ENCODE assay signal across 8 cellular contexts in the genomic region with DNA sequence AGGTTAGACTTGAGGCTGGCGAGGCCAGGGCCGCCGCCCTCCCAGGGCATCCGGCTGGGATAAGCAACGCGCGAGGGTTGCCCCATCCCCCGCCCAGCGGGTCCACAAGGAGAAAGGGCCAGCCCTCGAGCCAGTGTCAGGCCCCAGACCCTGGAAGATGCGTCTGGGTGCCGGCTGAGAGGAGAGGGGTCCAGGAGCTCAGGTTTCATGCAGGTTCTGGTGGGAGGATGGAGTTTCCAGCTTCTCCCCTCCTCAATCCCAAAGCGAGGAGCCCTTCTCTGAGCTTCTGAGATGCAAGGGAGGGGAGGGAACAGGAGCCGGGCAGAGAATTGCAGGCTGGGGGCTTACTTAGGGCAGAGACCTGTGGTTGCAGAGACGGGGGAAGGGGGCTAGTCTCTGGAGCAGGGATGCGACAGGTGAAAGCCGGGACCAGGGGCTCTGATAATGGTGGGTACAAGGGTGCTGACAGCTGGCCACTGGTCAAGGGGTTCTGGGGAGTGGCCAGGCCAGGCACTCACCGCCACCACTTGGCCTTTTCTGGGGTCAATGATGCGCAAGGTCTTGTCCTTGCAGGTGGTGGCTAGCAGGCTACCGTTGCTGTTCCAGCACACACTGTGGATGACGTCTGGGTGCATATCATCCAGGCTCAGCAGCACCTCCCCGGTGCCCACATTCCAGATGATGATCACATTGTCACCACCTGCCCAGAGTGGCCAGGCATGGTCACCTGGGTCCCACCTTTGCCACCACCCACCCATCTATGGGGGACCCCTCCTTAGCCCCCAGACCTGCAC. TPM values are rescaled to one million over a fixed set of nuclear protein-coding genes. Genes with fewer than 3 reads are reported as not detected.
A peak's percentile ranks its signal among the peaks of the same experiment; 100 is the strongest.
DNase-seq lines count a peak whose midpoint lies in the region; ATAC-seq and TF ChIP-seq lines count a peak whose summit lies in the region.

No MANE protein-coding gene starts in this region.

- H3K27ac Mint-ChIP-seq in glutamatergic neuron (ENCODE audit: unreplicated experiment) = no peak overlapping the region

- intact Hi-C loops in Panc1 (cut with micrococcal nuclease; ENCODE audit: unreplicated experiment) = no loop called here
- intact Hi-C loops in sciatic nerve (cut with DNase I) = no loop called here

- peaks cover 22% of the 10 kb centered on the region for H3K27me3 Mint-ChIP-seq in glutamatergic neuron (ENCODE audit: unreplicated experiment)

- POLR2A ChIA-PET in Panc1 (lab: Charles Lee) = no interaction called here
- POLR2A ChIA-PET in SK-N-SH (lab: Yijun Ruan, JAX) = interaction anchor here (0.8 to 1.3 kb wide), 2 partner anchors 27 to 313 kb away, joined by 3 read pairs; no protein-coding TSS in a partner anchor

- CTCF ChIA-PET in Panc1 (lab: Charles Lee) (interaction anchor here (0.6 to 2.2 kb wide), 11 partner anchors 8 to 228 kb away, joined by 3 to 15 read pairs (median 4); partner anchors contain the start of gene ANKRD13B), SK-N-SH (lab: Yijun Ruan, JAX) (interaction anchor here (0.9 to 2.5 kb wide), 17 partner anchors 10 to 475 kb away, joined by 3 to 12 read pairs (median 5); partner anchors contain the start of gene SSH2)

- H3K9me3 ChIP-seq in Panc1 (ENCODE audit: control insufficient read depth, insufficient read depth, low read depth, low read length) (no peaks in the 10 kb centered on the region), SK-N-SH (no peaks in the 10 kb centered on the region)

- peaks cover 5% of the 10 kb centered on the region for H3K9me3 Mint-ChIP-seq in glutamatergic neuron (ENCODE audit: unreplicated experiment)

- H3K4me3 Mint-ChIP-seq in glutamatergic neuron (ENCODE audit: unreplicated experiment) = no peak overlapping the region

- H3K27me3 ChIP-seq in Panc1 (ENCODE audit: control insufficient read depth, insufficient read depth, low read length) = no peaks in the 10 kb centered on the region
- H3K27me3 ChIP-seq in SK-N-SH (ENCODE audit: insufficient read depth) = no peaks in the 10 kb centered on the region

- no peaks in the 10 kb centered on the region for H3K79me2 ChIP-seq in SK-N-SH (ENCODE audit: insufficient read depth)

- H3K36me3 ChIP-seq in Panc1 (ENCODE audit: control insufficient read depth, insufficient read depth, low read length) (no peaks in the 10 kb centered on the region), SK-N-SH (replicated peaks in 1 of 2; ENCODE audit: control insufficient read depth in 1 of 2, insufficient read depth in 2 of 2, low read length in 1 of 2) (peaks cover 0 to 13% of the 10 kb centered on the region in 2 experiments)

- no peak for TF ChIP-seq EP300 in SK-N-SH (IDR thresholded peaks at IDR 0.05; ENCODE audit: borderline replicate concordance in 1 of 2, low read depth in 1 of 2, low read length in 1 of 2)

- 88% methylated on average over 10 of the region's 22 CpGs for WGBS in SK-N-SH (ENCODE audit: low lambda C conversion rate)

- no TSS peak for BruUV-seq in Panc1 (replicated peaks; lab: Mats Ljungman, UMichigan)

- no peak overlapping the region for H3K4me2 ChIP-seq in SK-N-SH

- H3K4me1 ChIP-seq in Panc1 (ENCODE audit: control insufficient read depth, insufficient read depth, low read length) (peaks cover 50% of the 10 kb centered on the region), SK-N-SH (ENCODE audit: control insufficient read depth in 1 of 2, insufficient read depth in 2 of 2, low read depth in 1 of 2, low read length in 1 of 2) (peaks cover 20 to 50% of the 10 kb centered on the region in 2 experiments; a peak in 3 of 4 replicates)

- in situ Hi-C loops in GM13977 (cut with MboI; ENCODE audit: low pct_unique_long_range_greater_than_20kb, low sequenced_read_pairs, unreplicated experiment) (no loop called here), Panc1 (cut with HindIII; ENCODE audit: low pct_unique_long_range_greater_than_20kb, low sequenced_read_pairs) (no loop called here)

- no peak for TF ChIP-seq RAD21 in SK-N-SH (IDR thresholded peaks at IDR 0.05; ENCODE audit: low read length)

- H3F3A ChIP-seq in SK-N-SH (replicated peaks; ENCODE audit: insufficient read depth) = no peaks in the 10 kb centered on the region

- H3K4me3 ChIP-seq in Panc1 (ENCODE audit: low read depth in 2 of 2, low read length in 2 of 2) = peak overlapping the region; percentile 28 to 53
- no peak overlapping the region; a peak in 1 of 4 replicates for H3K4me3 ChIP-seq in SK-N-SH (ENCODE audit: low read depth in 2 of 2, low read length in 1 of 2)

- peak; percentile 5 for TF ChIP-seq CTCF in GM13977 (IDR thresholded peaks at IDR 0.05; ENCODE audit: extremely low read depth, insufficient read depth, missing control alignments)
- TF ChIP-seq CTCF in Panc1 (IDR thresholded peaks at IDR 0.05) = peak; percentile 68
- TF ChIP-seq CTCF in glutamatergic neuron (IDR thresholded peaks at IDR 0.05; ENCODE audit: partially characterized antibody, unreplicated experiment) = peak; percentile 4
- no peak for TF ChIP-seq CTCF in SK-N-SH (IDR thresholded peaks at IDR 0.05)

- H3K27ac ChIP-seq in Panc1 (ENCODE audit: low read length) (no peak overlapping the region; the same call in 1 of the 2 replicates), SK-N-SH (ENCODE audit: low read depth in 2 of 2, low read length in 1 of 2) (peak overlapping the region in 1 of 2 experiments; percentile 40; a peak in 1 of 4 replicates)

- peak; percentile 8 for ATAC-seq in Panc1
- ATAC-seq in sciatic nerve = no peak

- H3K9me2 ChIP-seq in SK-N-SH = no peaks in the 10 kb centered on the region

- no peaks in the 10 kb centered on the region for H3K36me3 Mint-ChIP-seq in glutamatergic neuron (ENCODE audit: unreplicated experiment)

- H3K9ac ChIP-seq in SK-N-SH = no peak overlapping the region

- no peak overlapping the region for H2AFZ ChIP-seq in SK-N-SH (ENCODE audit: low read depth)

- H3K4me1 Mint-ChIP-seq in glutamatergic neuron (ENCODE audit: low read depth, unreplicated experiment) = peaks cover 6% of the 10 kb centered on the region

- DNase-seq in GM13977 (ENCODE audit: low spot score) (no peak), Panc1 (ENCODE audit: low read depth, low spot score) (no peak), glutamatergic neuron (no peak), sciatic nerve (ENCODE audit: low spot score) (peak; percentile 61), dermis blood vessel endothelial cell (no peak), inferior parietal cortex (ENCODE audit: extremely low spot score) (no peak), NCI-H2107 (lab: John Stamatoyannopoulos, UW) (no peak), SK-N-SH (no peak)

- H4K20me1 ChIP-seq in SK-N-SH (ENCODE audit: insufficient read depth) = no peaks in the 10 kb centered on the region

TF ChIP-seq in SK-N-SH, 30 proteins besides CTCF, POLR2A, EP300 and RAD21:
- TF ChIP-seq GABPA (IDR thresholded peaks at IDR 0.05; ENCODE audit: low read depth) (no peak), ZBTB33 (IDR thresholded peaks at IDR 0.05; ENCODE audit: borderline replicate concordance, low read depth) (no peak)

RNA-seq across cellular contexts. Expression of gene CORO6, which starts 4.2 kb away (rescaled TPM):
- total RNA-seq in Panc1 (2021; ENCODE audit: unreplicated experiment) (9.7 TPM), glutamatergic neuron (ENCODE audit: unreplicated experiment) (1.4 TPM), sciatic nerve (21.5 TPM), dermis blood vessel endothelial cell (1.6 and 3.9 TPM in 2 replicates)
- polyA plus RNA-seq in Panc1 (2012; ENCODE audit: insufficient read length) = 11.8 TPM
- 18.4 and 28.1 TPM in 2 replicates for polyA plus RNA-seq in SK-N-SH (2012; rRNA removed)
- 2.0 and 5.5 TPM in 2 replicates for polyA plus RNA-seq in SK-N-SH (2012; cell fraction: cytosol; rRNA removed)
- polyA plus RNA-seq in SK-N-SH (2012; cell fraction: nucleus; rRNA removed) = 212 and 229 TPM in 2 replicates

RNA-seq across cellular contexts. Expression of gene ANKRD13B, which starts 25.5 kb away (rescaled TPM):
- 31.4 TPM for total RNA-seq in Panc1 (2021; ENCODE audit: unreplicated experiment)
- 34.3 TPM for polyA plus RNA-seq in Panc1 (2012; ENCODE audit: insufficient read length)
- total RNA-seq in glutamatergic neuron (ENCODE audit: unreplicated experiment) = 123 TPM
- total RNA-seq in sciatic nerve = 22.4 TPM
- 7.7 and 13.9 TPM in 2 replicates for total RNA-seq in dermis blood vessel endothelial cell
- polyA plus RNA-seq in SK-N-SH (2012; rRNA removed) = 14.0 and 16.1 TPM in 2 replicates
- polyA plus RNA-seq in SK-N-SH (2012; cell fraction: cytosol; rRNA removed) = 4.1 and 9.1 TPM in 2 replicates
- 90.2 and 139 TPM in 2 replicates for polyA plus RNA-seq in SK-N-SH (2012; cell fraction: nucleus; rRNA removed)

RNA-seq across cellular contexts. Expression of gene GIT1, which starts 29.0 kb away (rescaled TPM):
- total RNA-seq in Panc1 (2021; ENCODE audit: unreplicated experiment) (94.6 TPM), glutamatergic neuron (ENCODE audit: unreplicated experiment) (46.7 TPM), sciatic nerve (93.8 TPM), dermis blood vessel endothelial cell (40.7 and 87.2 TPM in 2 replicates)
- polyA plus RNA-seq in Panc1 (2012; ENCODE audit: insufficient read length) = 105 TPM
- 39.4 and 42.9 TPM in 2 replicates for polyA plus RNA-seq in SK-N-SH (2012; rRNA removed)
- polyA plus RNA-seq in SK-N-SH (2012; cell fraction: cytosol; rRNA removed) = 21.6 and 27.8 TPM in 2 replicates
- polyA plus RNA-seq in SK-N-SH (2012; cell fraction: nucleus; rRNA removed) = 92.1 and 131 TPM in 2 replicates

RNA-seq across cellular contexts. Expression of gene TP53I13, which starts 50.0 kb away (rescaled TPM):
- total RNA-seq in Panc1 (2021; ENCODE audit: unreplicated experiment) = 123 TPM
- 200 TPM for polyA plus RNA-seq in Panc1 (2012; ENCODE audit: insufficient read length)
- 14.3 TPM for total RNA-seq in glutamatergic neuron (ENCODE audit: unreplicated experiment)
- 39.9 TPM for total RNA-seq in sciatic nerve
- 34.5 and 52.2 TPM in 2 replicates for total RNA-seq in dermis blood vessel endothelial cell
- 39.2 and 45.3 TPM in 2 replicates for polyA plus RNA-seq in SK-N-SH (2012; rRNA removed)
- 15.7 and 27.4 TPM in 2 replicates for polyA plus RNA-seq in SK-N-SH (2012; cell fraction: cytosol; rRNA removed)
- 130 and 165 TPM in 2 replicates for polyA plus RNA-seq in SK-N-SH (2012; cell fraction: nucleus; rRNA removed)

RNA-seq across cellular contexts. Expression of gene ABHD15, which starts 51.6 kb away (rescaled TPM):
- total RNA-seq in Panc1 (2021; ENCODE audit: unreplicated experiment) (33.7 TPM), glutamatergic neuron (ENCODE audit: unreplicated experiment) (2.5 TPM), sciatic nerve (11.1 TPM), dermis blood vessel endothelial cell (8.1 and 8.8 TPM in 2 replicates)
- 25.9 TPM for polyA plus RNA-seq in Panc1 (2012; ENCODE audit: insufficient read length)
- 6.3 and 7.0 TPM in 2 replicates for polyA plus RNA-seq in SK-N-SH (2012; rRNA removed)
- 4.4 and 6.0 TPM in 2 replicates for polyA plus RNA-seq in SK-N-SH (2012; cell fraction: cytosol; rRNA removed)
- polyA plus RNA-seq in SK-N-SH (2012; cell fraction: nucleus; rRNA removed) = 5.7 and 6.0 TPM in 2 replicates

Comparison
In these comparisons a context has a peak if more than half of its experiments do, and no peak if none do; other contexts are left out.
1. H3K4me3 ChIP-seq: peak in Panc1 (2 of 2); none in SK-N-SH (0 of 2).